Comparison of ENCODE assay signal across 1 cellular context in genomic region chr9:116336133-116336862, GRCh38.
TF ChIP-seq lines count a peak whose summit lies in the region.

No MANE protein-coding gene starts in this region.

TF ChIP-seq in WTC11, 78 proteins besides CTCF, POLR2A, EP300 and RAD21 (continued from another document):
- TF ChIP-seq AR (CRISPR knock-in tag; IDR thresholded peaks at IDR 0.05), result no peak
- no peak for TF ChIP-seq ATF3 (CRISPR knock-in tag; conservative IDR thresholded peaks at IDR 0.05)
